In the genomic region with DNA sequence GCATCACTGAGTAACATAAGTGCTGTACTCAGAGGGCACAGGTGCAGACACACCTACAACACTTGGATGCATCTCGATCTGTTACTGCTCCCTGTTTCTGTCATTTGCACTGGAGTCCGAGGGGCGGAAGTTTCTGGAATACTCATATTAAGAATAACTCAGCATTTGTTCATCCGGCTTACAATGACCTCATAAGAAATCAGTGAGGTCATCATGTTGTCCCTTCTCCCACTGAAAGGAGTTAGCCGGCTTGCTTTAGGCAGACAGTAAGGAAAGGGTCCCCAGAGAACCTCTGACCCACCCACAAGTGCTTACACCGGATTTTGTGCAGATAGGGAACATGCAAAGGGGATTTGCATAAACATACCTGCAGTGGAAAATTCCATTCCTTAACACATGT, we compare ENCODE assay signal across 28 cellular contexts.
"Had no signal": no experiment of that assay in that cellular context is flagged by ENCODE, and none has a peak within 500 bp of the region (broad histone marks: within the 10 kb centered on the region; RNA-seq: fewer than 3 reads in every experiment).

No MANE protein-coding gene starts in this region.

- H3K4me1 ChIP-seq: colonic mucosa, esophagus muscularis mucosa, esophagus squamous epithelium, foreskin keratinocyte, gastrocnemius medialis, gastroesophageal sphincter, heart left ventricle, heart right ventricle had no signal

- H3K9me3 Mint-ChIP-seq: dendritic cell treated with granulocyte-macrophage colony-stimulating factor and Interleukin-4, amounts not matched to agents 40 ng/mL and 50 ng/mL, for 4 days; effector memory CD8-positive, alpha-beta T cell had no signal

- FAIRE-seq: colon, endometrium, endothelial cell of umbilical vein, frontal cortex had no signal

- H3K27me3 Mint-ChIP-seq: dendritic cell treated with granulocyte-macrophage colony-stimulating factor and Interleukin-4, amounts not matched to agents 40 ng/mL and 50 ng/mL, for 4 days; effector memory CD8-positive, alpha-beta T cell had no signal

- H3K4me3 Mint-ChIP-seq: dendritic cell treated with granulocyte-macrophage colony-stimulating factor and Interleukin-4, amounts not matched to agents 40 ng/mL and 50 ng/mL, for 4 days; effector memory CD8-positive, alpha-beta T cell; endodermal cell had no signal

- ATAC-seq: effector memory CD8-positive, alpha-beta T cell; esophagus mucosa; foreskin keratinocyte; gastrocnemius medialis; gastroesophageal sphincter; heart left ventricle; heart right ventricle had no signal

- H3K4me3 ChIP-seq: colonic mucosa, coronary artery, dorsolateral prefrontal cortex, esophagus muscularis mucosa, esophagus squamous epithelium, gastrocnemius medialis, gastroesophageal sphincter, heart left ventricle, heart right ventricle had no signal

- DNase-seq: colonic mucosa; cortex of kidney; dermis blood vessel endothelial cell; dorsolateral prefrontal cortex; effector CD4-positive, alpha-beta T cell; effector CD8-positive, alpha-beta T cell; effector memory CD4-positive, alpha-beta T cell; effector memory CD8-positive, alpha-beta T cell; endodermal cell; erythroblast; esophagus squamous epithelium; foreskin fibroblast; foreskin keratinocyte; foreskin melanocyte; gastrocnemius medialis; glutamatergic neuron; heart left ventricle; heart right ventricle had no signal

- H3K27me3 ChIP-seq: colonic mucosa, dorsolateral prefrontal cortex, esophagus muscularis mucosa, esophagus squamous epithelium, foreskin keratinocyte, gastrocnemius medialis, gastroesophageal sphincter, heart left ventricle, heart right ventricle had no signal

- H3K27ac ChIP-seq: colonic mucosa, coronary artery, dorsolateral prefrontal cortex, epithelial cell of prostate, esophagus muscularis mucosa, esophagus squamous epithelium, foreskin keratinocyte, gastrocnemius medialis, gastroesophageal sphincter, heart left ventricle, heart right ventricle had no signal

- H3K9me3 ChIP-seq: colonic mucosa, esophagus muscularis mucosa, esophagus squamous epithelium, gastrocnemius medialis, gastroesophageal sphincter had no signal

- H3K36me3 ChIP-seq: colonic mucosa, esophagus muscularis mucosa, esophagus squamous epithelium, gastrocnemius medialis, gastroesophageal sphincter, heart left ventricle, heart right ventricle had no signal

- H3K27ac Mint-ChIP-seq: dendritic cell treated with granulocyte-macrophage colony-stimulating factor and Interleukin-4, amounts not matched to agents 40 ng/mL and 50 ng/mL, for 4 days; effector memory CD8-positive, alpha-beta T cell; endodermal cell had no signal
